ENCODE assay signal across 2 cellular contexts in the genomic region with DNA sequence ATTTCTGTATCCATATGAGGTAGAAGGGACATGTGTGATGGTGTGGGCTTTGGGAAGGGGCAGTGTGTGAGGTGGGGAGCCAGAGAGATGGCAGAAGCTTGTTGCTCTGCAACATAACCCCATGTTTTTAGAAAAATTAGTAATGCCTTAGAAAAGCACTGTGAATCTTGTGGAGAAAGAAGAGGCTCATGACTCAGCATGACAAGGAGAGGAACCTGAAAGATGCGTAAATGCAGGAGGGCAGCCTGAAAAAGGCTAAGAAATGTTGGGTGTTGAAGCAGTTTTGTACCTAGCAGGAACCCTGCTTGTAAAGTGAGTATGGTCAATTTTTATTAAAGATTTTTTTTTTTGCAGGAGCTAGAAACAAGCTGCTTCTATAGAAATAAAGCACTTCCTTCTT.
TF ChIP-seq lines count a peak whose summit lies in the region.

No MANE protein-coding gene starts in this region.

TF ChIP-seq in GM23338, 12 proteins besides CTCF, POLR2A, EP300 and RAD21:
- no peak for TF ChIP-seq ZNF462 (CRISPR knock-in tag; IDR thresholded peaks at IDR 0.05)
- TF ChIP-seq ZNF331 (CRISPR knock-in tag; IDR thresholded peaks at IDR 0.05; ENCODE audit: low read depth) = no peak
- no peak for TF ChIP-seq EZH2phosphoT487 (IDR thresholded peaks at IDR 0.05; ENCODE audit: unreplicated experiment)
- no peak for TF ChIP-seq REST (IDR thresholded peaks at IDR 0.05; ENCODE audit: unreplicated experiment)
- TF ChIP-seq STAT1 (IDR thresholded peaks at IDR 0.05; ENCODE audit: unreplicated experiment) = no peak
- TF ChIP-seq JUNB (IDR thresholded peaks at IDR 0.05; ENCODE audit: unreplicated experiment) = no peak
- no peak for TF ChIP-seq EZH2 (IDR thresholded peaks at IDR 0.05; ENCODE audit: low read depth, unreplicated experiment)
- TF ChIP-seq NANOG (IDR thresholded peaks at IDR 0.05; ENCODE audit: borderline replicate concordance) = no peak
- TF ChIP-seq ZNF114 (CRISPR knock-in tag; IDR thresholded peaks at IDR 0.05) = no peak

TF ChIP-seq in H1, 55 proteins besides CTCF, POLR2A, EP300 and RAD21:
- TF ChIP-seq NANOG (IDR thresholded peaks at IDR 0.05; ENCODE audit: insufficient read depth, low read depth, low read length, poor library complexity, severe bottlenecking) (no peak), HDAC2 (IDR thresholded peaks at IDR 0.05; ENCODE audit: borderline replicate concordance in 1 of 2, low read depth in 2 of 2, low read length in 2 of 2) (no peak), ZNF274 (IDR thresholded peaks at IDR 0.05; ENCODE audit: borderline replicate concordance, extremely low read depth, low read length) (no peak), EGR1 (IDR thresholded peaks at IDR 0.05; ENCODE audit: borderline replicate concordance, low read depth, low read length) (no peak), TAF1 (IDR thresholded peaks at IDR 0.05; ENCODE audit: low read depth, low read length) (no peak), GTF2F1 (IDR thresholded peaks at IDR 0.05; ENCODE audit: borderline replicate concordance, low read depth, low read length) (no peak), FOSL1 (IDR thresholded peaks at IDR 0.05; ENCODE audit: insufficient read depth, low read depth, low read length) (no peak), KDM4A (IDR thresholded peaks at IDR 0.05; ENCODE audit: low read depth, low read length, severe bottlenecking) (no peak), GABPA (IDR thresholded peaks at IDR 0.05; ENCODE audit: borderline replicate concordance, insufficient read depth, low read length) (no peak), TBP (IDR thresholded peaks at IDR 0.05; ENCODE audit: low read depth, low read length) (no peak), TEAD4 (IDR thresholded peaks at IDR 0.05; ENCODE audit: low read depth, low read length) (no peak), BRCA1 (IDR thresholded peaks at IDR 0.05; ENCODE audit: low read depth, low read length) (no peak), TCF12 (IDR thresholded peaks at IDR 0.05; ENCODE audit: low read depth, low read length) (no peak), SIRT6 (IDR thresholded peaks at IDR 0.05; ENCODE audit: low read length) (no peak), USF2 (IDR thresholded peaks at IDR 0.05; ENCODE audit: low read length) (no peak), CHD1 (IDR thresholded peaks at IDR 0.05; ENCODE audit: low read depth, low read length) (no peak)
